10 cellular contexts compared by ENCODE assay signal in the genomic region with DNA sequence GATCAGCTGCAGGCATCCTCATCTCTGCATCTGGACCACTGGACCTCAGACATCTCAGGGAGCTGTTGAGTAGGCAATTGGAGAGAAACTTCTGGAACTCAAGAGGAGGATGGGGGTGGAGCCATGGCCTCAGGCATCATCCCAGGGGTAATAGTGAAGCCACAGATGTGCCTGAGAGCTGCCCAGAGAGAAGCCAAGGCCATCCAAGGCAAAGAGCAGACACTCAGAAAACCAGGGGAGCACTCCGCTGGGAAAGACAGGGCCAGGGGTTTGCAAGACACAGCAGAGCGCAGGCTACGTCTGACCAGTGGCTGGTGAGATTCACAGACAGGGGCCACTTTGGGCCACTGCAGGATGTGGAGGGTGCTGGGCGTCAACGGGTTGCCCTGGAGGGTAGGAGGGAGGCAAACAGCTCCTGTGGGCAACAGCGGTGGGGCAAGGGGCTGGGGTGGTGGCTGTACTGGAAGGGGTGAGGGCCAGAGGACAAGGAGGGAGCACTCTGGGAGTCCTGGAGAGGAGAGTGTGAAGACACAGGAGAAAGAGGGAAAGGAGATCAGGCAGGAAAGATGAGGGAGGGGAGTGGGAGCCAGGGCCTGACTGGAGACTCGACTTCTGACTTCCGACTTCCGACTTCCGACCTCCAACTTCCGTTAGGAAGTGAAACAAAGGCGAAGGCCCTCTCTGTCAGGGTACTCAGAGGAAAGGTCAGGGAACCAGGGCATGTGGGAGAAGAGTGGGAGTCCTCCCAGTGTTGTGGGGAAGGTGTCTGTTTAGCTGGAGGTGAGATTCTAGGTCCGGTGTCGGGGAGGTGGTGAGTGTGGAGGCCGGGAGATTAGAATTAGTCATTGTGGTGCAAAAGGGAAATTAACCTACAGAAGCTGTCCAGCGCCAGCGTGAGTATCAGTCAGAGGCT.
DNase-seq lines count a peak whose midpoint lies in the region; ATAC-seq and TF ChIP-seq lines count a peak whose summit lies in the region.
"Had no signal": no experiment of that assay in that cellular context is flagged by ENCODE, and none has a peak within 500 bp of the region (broad histone marks: within the 10 kb centered on the region; RNA-seq: fewer than 3 reads in every experiment).

No MANE protein-coding gene starts in this region.

- H3K36me3 ChIP-seq in gastroesophageal sphincter, result no peaks in the 10 kb centered on the region

- no peak for ATAC-seq in naive thymus-derived CD8-positive, alpha-beta T cell
- no peak for ATAC-seq in GM18519 (IDR thresholded peaks at IDR 0.05; ENCODE audit: low FRiP score, unreplicated experiment)
- no peak for ATAC-seq in gastroesophageal sphincter

- no peak for TF ChIP-seq CTCF in GM13977 (IDR thresholded peaks at IDR 0.05; ENCODE audit: extremely low read depth, insufficient read depth, missing control alignments)
- TF ChIP-seq CTCF in gastroesophageal sphincter (IDR thresholded peaks at IDR 0.05), result no peak

- peaks cover 3% of the 10 kb centered on the region for H3K27me3 ChIP-seq in gastroesophageal sphincter

- no peaks in the 10 kb centered on the region for H3K4me1 ChIP-seq in gastroesophageal sphincter

- H3K4me3 ChIP-seq in gastroesophageal sphincter, result no peak overlapping the region

- no peaks in the 10 kb centered on the region for H3K27me3 Mint-ChIP-seq in naive thymus-derived CD8-positive, alpha-beta T cell

- H3K4me1 Mint-ChIP-seq in naive thymus-derived CD8-positive, alpha-beta T cell, result peaks cover 5 to 37% (median 30%) of the 10 kb centered on the region in 4 donors

- in situ Hi-C loops in GM13977 (cut with MboI; ENCODE audit: low pct_unique_long_range_greater_than_20kb, low sequenced_read_pairs, unreplicated experiment) (no loop called here), KBM-7 (cut with MboI; ENCODE audit: low pct_unique_long_range_greater_than_20kb, low sequenced_read_pairs) (no loop called here)

- TF ChIP-seq POLR2A in gastroesophageal sphincter (IDR thresholded peaks at IDR 0.05), result no peak

- H3K9me3 Mint-ChIP-seq in naive thymus-derived CD8-positive, alpha-beta T cell, result no peaks in the 10 kb centered on the region

- 66 to 68% methylated on average over 9 of the region's 17 CpGs for WGBS in gastroesophageal sphincter (ENCODE audit: low coverage in 1 of 2), 2 donors

- no peak for TF ChIP-seq EP300 in gastroesophageal sphincter (IDR thresholded peaks at IDR 0.05)

- no peaks in the 10 kb centered on the region for H3K9me3 ChIP-seq in gastroesophageal sphincter

- H3K27ac Mint-ChIP-seq in naive thymus-derived CD8-positive, alpha-beta T cell, result peak overlapping the region in 6 of 10 donors; percentile 3 to 88 (median 76)

- no peak overlapping the region for H3K4me3 Mint-ChIP-seq in naive thymus-derived CD8-positive, alpha-beta T cell

- H3K27ac ChIP-seq in gastroesophageal sphincter, result no peak overlapping the region

- H3K36me3 Mint-ChIP-seq in naive thymus-derived CD8-positive, alpha-beta T cell, result peaks cover 0 to 52% (median 20%) of the 10 kb centered on the region in 3 donors

- DNase-seq in GM13977 (ENCODE audit: low spot score) (peak; percentile 32), KBM-7 (peak; percentile 59), NCI-H524 treated with DMSO at 0.1 percent for 48 hours (lab: John Stamatoyannopoulos, UW) (no peak)
- peak; percentile 15 to 18 for DNase-seq in activated T-cell treated with anti-CD3 and anti-CD28 coated beads, Interleukin-2, amount 50 U/mL, for 48 hours
- DNase-seq in naive thymus-derived CD8-positive, alpha-beta T cell, result no peak
- no peak for DNase-seq in stimulated activated CD8-positive, alpha-beta memory T cell treated with anti-CD3 and anti-CD28 coated beads, Interleukin-4, amount 100 ng/mL, for 48 hours
- DNase-seq: DMS79 treated with DMSO at 0.1 percent for 48 hours, NCI-H2171 treated with DMSO at 0.1 percent for 48 hours had no signal

- POLR2A ChIA-PET in naive thymus-derived CD8-positive, alpha-beta T cell (lab: Charles Lee), result no interaction called here

Comparison
In these comparisons a context has a peak if more than half of its experiments do, and no peak if none do; other contexts are left out.
1. DNase-seq: peak in GM13977 (single experiment), KBM-7 (single experiment) and activated T-cell treated with anti-CD3 and anti-CD28 coated beads, Interleukin-2, amount 50 U/mL, for 48 hours (2 of 2); none in naive thymus-derived CD8-positive, alpha-beta T cell (0 of 10), stimulated activated CD8-positive, alpha-beta memory T cell treated with anti-CD3 and anti-CD28 coated beads, Interleukin-4, amount 100 ng/mL, for 48 hours (single experiment) and NCI-H524 treated with DMSO at 0.1 percent for 48 hours (single experiment).